Comparison of ENCODE assay signal across 8 cellular contexts in genomic region chrX:16870095-16870860, GRCh38. TPM values are rescaled to one million over a fixed set of nuclear protein-coding genes. Genes with fewer than 3 reads are reported as not detected.
DNase-seq lines count a peak whose midpoint lies in the region; ATAC-seq and TF ChIP-seq lines count a peak whose summit lies in the region.

Gene RBBP7 (minus strand): TSS chrX:16870362. CDS start chrX:16870053, 309 bp downstream.

- POLR2A ChIA-PET in activated CD4-positive, alpha-beta T cell treated with anti-CD3 and anti-CD28 coated beads for 36 hours (lab: Charles Lee) = no interaction called here

- no peaks in the 10 kb centered on the region for H3K9me3 Mint-ChIP-seq in activated CD4-positive, alpha-beta T cell treated with anti-CD3 and anti-CD28 coated beads for 36 hours (ENCODE audit: low read depth)
- no peaks in the 10 kb centered on the region for H3K9me3 Mint-ChIP-seq in chondrocyte (ENCODE audit: low read depth)

- H3K4me3 Mint-ChIP-seq in activated CD4-positive, alpha-beta T cell treated with anti-CD3 and anti-CD28 coated beads for 36 hours = peak within 1 kb of the TSS; percentile 93
- H3K4me3 Mint-ChIP-seq in chondrocyte (ENCODE audit: unreplicated experiment) = peak within 1 kb of the TSS; percentile 99

- intact Hi-C loops in activated CD4-positive, alpha-beta T cell treated with anti-CD3 and anti-CD28 coated beads for 36 hours (cut with DNase I, micrococcal nuclease) = loop anchor here (1.0 to 10.0 kb wide), 7 partner anchors 13 to 1133 kb away; partner anchors contain the start of genes TXLNG (in 2 of the 2), AP1S2 (in 1 of the 2), CA5B (in 1 of the 2) and REPS2 (in 1 of the 2)

- peaks cover 24% of the 10 kb centered on the region for H3K4me1 Mint-ChIP-seq in activated CD4-positive, alpha-beta T cell treated with anti-CD3 and anti-CD28 coated beads for 36 hours
- H3K4me1 Mint-ChIP-seq in chondrocyte (ENCODE audit: low read depth) = peaks cover 46% of the 10 kb centered on the region

- CTCF ChIA-PET in activated CD4-positive, alpha-beta T cell treated with anti-CD3 and anti-CD28 coated beads for 36 hours (lab: Charles Lee) = interaction anchor here (1.3 kb wide), 1 partner anchor 13 kb away, joined by 3 read pairs; no protein-coding TSS in a partner anchor

- peak; percentile 71 for TF ChIP-seq POLR2A in GM19099 (IDR thresholded peaks at IDR 0.05; ENCODE audit: extremely low read depth, insufficient read length, low read depth)

- H3K27me3 Mint-ChIP-seq in activated CD4-positive, alpha-beta T cell treated with anti-CD3 and anti-CD28 coated beads for 36 hours = peaks cover 2% of the 10 kb centered on the region
- H3K27me3 Mint-ChIP-seq in chondrocyte (ENCODE audit: low read depth) = peaks cover 5% of the 10 kb centered on the region

- H3K36me3 Mint-ChIP-seq in activated CD4-positive, alpha-beta T cell treated with anti-CD3 and anti-CD28 coated beads for 36 hours (ENCODE audit: low read depth) = peaks cover 28% of the 10 kb centered on the region
- peaks cover 1% of the 10 kb centered on the region for H3K36me3 Mint-ChIP-seq in chondrocyte (ENCODE audit: low read depth)

- DNase-seq in AG20443 (ENCODE audit: low spot score) (peak; percentile 94), NCI-H510A treated with DMSO at 0.1 percent for 48 hours (lab: John Stamatoyannopoulos, UW) (peak; percentile 88), chondrocyte (ENCODE audit: low spot score) (peak; percentile 99), kidney tubule cell (ENCODE audit: low spot score) (peak; percentile 95)
- peak; percentile 93 for DNase-seq in activated CD4-positive, alpha-beta T cell treated with anti-CD3 and anti-CD28 coated beads for 36 hours
- DNase-seq in stimulated activated CD4-positive, alpha-beta T cell treated with anti-CD3 and anti-CD28 coated beads, Interleukin-1b, Interleukin-23, amount 100 ng/mL, for 24 hours (ENCODE audit: low read depth in 4 of 4, low spot score in 1 of 4) = peak; percentile 68 to 85 (median 80)

- peak within 1 kb of the TSS; percentile 95 for H3K27ac Mint-ChIP-seq in activated CD4-positive, alpha-beta T cell treated with anti-CD3 and anti-CD28 coated beads for 36 hours
- H3K27ac Mint-ChIP-seq in chondrocyte (ENCODE audit: unreplicated experiment) = peak within 1 kb of the TSS; percentile 100

- TF ChIP-seq CTCF in chondrocyte (IDR thresholded peaks at IDR 0.05) = no peak

- ATAC-seq in HG03432 (IDR thresholded peaks at IDR 0.05; ENCODE audit: unreplicated experiment) = peak; percentile 87
- ATAC-seq in activated CD4-positive, alpha-beta T cell treated with anti-CD3 and anti-CD28 coated beads for 36 hours = peak; percentile 84

RNA-seq across cellular contexts. Expression of gene RBBP7, which starts in this region (rescaled TPM):
- total RNA-seq in activated CD4-positive, alpha-beta T cell treated with anti-CD3 and anti-CD28 coated beads for 36 hours = 100 to 1,000 TPM; 198 to 238 TPM
- total RNA-seq in chondrocyte = 122 to 151 TPM (median 142 TPM) in 3 replicates

Comparison
In these comparisons a context has a peak if more than half of its experiments do, and no peak if none do; other contexts are left out.
1. Peak in every context shown above with its lines: DNase-seq and ATAC-seq.